In genomic region chr20:32189691-32190607, GRCh38 we compare ENCODE assay signal across 1 cellular context.
TF ChIP-seq lines count a peak whose summit lies in the region.

No MANE protein-coding gene starts in this region.

TF ChIP-seq in H1, 55 proteins besides CTCF, POLR2A, EP300 and RAD21:
- no peak for TF ChIP-seq CHD7 (IDR thresholded peaks at IDR 0.05; ENCODE audit: insufficient replicate concordance, low read length)
- no peak for TF ChIP-seq SP1 (IDR thresholded peaks at IDR 0.05; ENCODE audit: low read depth, low read length)
- no peak; the same call in 1 of the 2 replicates for TF ChIP-seq RBBP5 (IDR thresholded peaks at IDR 0.05; ENCODE audit: borderline replicate concordance, low read depth, low read length)
- no peak for TF ChIP-seq EZH2 (IDR thresholded peaks at IDR 0.05; ENCODE audit: low read depth, low read length, severe bottlenecking)
- TF ChIP-seq CTBP2 (IDR thresholded peaks at IDR 0.05; ENCODE audit: borderline replicate concordance, insufficient read depth, insufficient read length, low read length) = no peak
- no peak for TF ChIP-seq CBX5 (IDR thresholded peaks at IDR 0.05; ENCODE audit: low read depth, low read length)
- peak; percentile 70 for TF ChIP-seq PHF8 (conservative IDR thresholded peaks at IDR 0.05; ENCODE audit: low read depth, low read length)
- TF ChIP-seq CBX8 (IDR thresholded peaks at IDR 0.05; ENCODE audit: borderline replicate concordance, low read depth, low read length) = no peak
- TF ChIP-seq SRF (IDR thresholded peaks at IDR 0.05; ENCODE audit: low read depth, low read length) = no peak
- no peak for TF ChIP-seq RNF2 (IDR thresholded peaks at IDR 0.05; ENCODE audit: borderline replicate concordance, low read depth, low read length, missing control alignments, poor library complexity, severe bottlenecking)
- no peak for TF ChIP-seq RFX5 (IDR thresholded peaks at IDR 0.05; ENCODE audit: borderline replicate concordance, low read depth, low read length)
- TF ChIP-seq YY1 (IDR thresholded peaks at IDR 0.05; ENCODE audit: low read depth, low read length) = peak; percentile 87
- peak; percentile 40; the same call in 1 of the 2 replicates for TF ChIP-seq CHD2 (IDR thresholded peaks at IDR 0.05; ENCODE audit: low read length)
- TF ChIP-seq GABPA (IDR thresholded peaks at IDR 0.05; ENCODE audit: borderline replicate concordance, insufficient read depth, low read length) = no peak
- no peak for TF ChIP-seq ZNF274 (IDR thresholded peaks at IDR 0.05; ENCODE audit: borderline replicate concordance, extremely low read depth, low read length)
- no peak for TF ChIP-seq BRCA1 (IDR thresholded peaks at IDR 0.05; ENCODE audit: low read depth, low read length)
- TF ChIP-seq NRF1 (IDR thresholded peaks at IDR 0.05; ENCODE audit: low read depth, low read length) = no peak
- no peak for TF ChIP-seq KDM5A (IDR thresholded peaks at IDR 0.05; ENCODE audit: low read length)
- TF ChIP-seq E2F6 (IDR thresholded peaks at IDR 0.05) = no peak
- peak; percentile 88 for TF ChIP-seq KDM4A (IDR thresholded peaks at IDR 0.05; ENCODE audit: low read depth, low read length, severe bottlenecking)
- no peak for TF ChIP-seq NANOG (IDR thresholded peaks at IDR 0.05; ENCODE audit: insufficient read depth, low read depth, low read length, poor library complexity, severe bottlenecking)
- no peak for TF ChIP-seq POU5F1 (IDR thresholded peaks at IDR 0.05; ENCODE audit: low read depth, low read length)
- no peak for TF ChIP-seq USF2 (IDR thresholded peaks at IDR 0.05; ENCODE audit: low read length)
- no peak for TF ChIP-seq CHD1 (IDR thresholded peaks at IDR 0.05; ENCODE audit: low read depth, low read length)
- TF ChIP-seq TAF1 (IDR thresholded peaks at IDR 0.05; ENCODE audit: low read depth, low read length) = peak; percentile 80; the same call in 1 of the 2 replicates
- no peak for TF ChIP-seq ATF3 (IDR thresholded peaks at IDR 0.05; ENCODE audit: insufficient read depth, low read depth, low read length)
- no peak for TF ChIP-seq SIRT6 (IDR thresholded peaks at IDR 0.05; ENCODE audit: low read length)
- no peak for TF ChIP-seq KDM1A (IDR thresholded peaks at IDR 0.05; ENCODE audit: borderline replicate concordance, low read length)
- no peak for TF ChIP-seq FOSL1 (IDR thresholded peaks at IDR 0.05; ENCODE audit: insufficient read depth, low read depth, low read length)
- no peak for TF ChIP-seq ATF2 (IDR thresholded peaks at IDR 0.05; ENCODE audit: low read length)
- no peak for TF ChIP-seq MAFK (IDR thresholded peaks at IDR 0.05; ENCODE audit: low read depth, low read length)
- TF ChIP-seq TEAD4 (IDR thresholded peaks at IDR 0.05; ENCODE audit: low read depth, low read length) = no peak
- no peak for TF ChIP-seq GTF2F1 (IDR thresholded peaks at IDR 0.05; ENCODE audit: borderline replicate concordance, low read depth, low read length)
- TF ChIP-seq CEBPB (IDR thresholded peaks at IDR 0.05; ENCODE audit: low read depth, low read length) = no peak
- no peak for TF ChIP-seq SP2 (IDR thresholded peaks at IDR 0.05; ENCODE audit: low read length)
- TF ChIP-seq TAF7 (optimal IDR thresholded peaks at IDR 0.05; ENCODE audit: borderline replicate concordance, low read depth, low read length) = peak; percentile 88
- TF ChIP-seq SIX5 (IDR thresholded peaks at IDR 0.05; ENCODE audit: low read depth, low read length) = no peak
- no peak for TF ChIP-seq SUZ12 (IDR thresholded peaks at IDR 0.05; ENCODE audit: low read length)
- no peak for TF ChIP-seq HDAC6 (IDR thresholded peaks at IDR 0.05; ENCODE audit: low read depth, low read length)
- no peak for TF ChIP-seq TCF12 (IDR thresholded peaks at IDR 0.05; ENCODE audit: low read depth, low read length)
- no peak for TF ChIP-seq HDAC2 (IDR thresholded peaks at IDR 0.05; ENCODE audit: borderline replicate concordance in 1 of 2, low read depth in 2 of 2, low read length in 2 of 2)
- TF ChIP-seq CREB1 (IDR thresholded peaks at IDR 0.05) = no peak
- TF ChIP-seq MAX (IDR thresholded peaks at IDR 0.05) = peak; percentile 11; the same call in 1 of the 2 replicates
- TF ChIP-seq SIN3A (conservative IDR thresholded peaks at IDR 0.05 in 1 of 2, IDR thresholded peaks at IDR 0.05 in 1 of 2; ENCODE audit: low read depth in 1 of 2, low read length in 2 of 2) = no peak; a peak in 1 of 4 replicates
- peak; percentile 75 for TF ChIP-seq TBP (IDR thresholded peaks at IDR 0.05; ENCODE audit: low read depth, low read length)
- TF ChIP-seq BCL11A (IDR thresholded peaks at IDR 0.05; ENCODE audit: low read depth in 2 of 2, low read length in 2 of 2) = no peak
- TF ChIP-seq SP4 (IDR thresholded peaks at IDR 0.05; ENCODE audit: low read length) = no peak; the same call in 1 of the 2 replicates
- TF ChIP-seq EGR1 (IDR thresholded peaks at IDR 0.05; ENCODE audit: borderline replicate concordance, low read depth, low read length) = no peak
- no peak for TF ChIP-seq RXRA (IDR thresholded peaks at IDR 0.05; ENCODE audit: insufficient read depth, low read depth, low read length)
- no peak for TF ChIP-seq SAP30 (IDR thresholded peaks at IDR 0.05; ENCODE audit: insufficient read depth, insufficient replicate concordance, low read length)
- no peak for TF ChIP-seq JUND (IDR thresholded peaks at IDR 0.05; ENCODE audit: low read length)
- peak; percentile 46 for TF ChIP-seq ASH2L (IDR thresholded peaks at IDR 0.05; ENCODE audit: low read length)
- TF ChIP-seq POLR2AphosphoS5 (IDR thresholded peaks at IDR 0.05; ENCODE audit: low read depth, low read length) = peak; percentile 43
- no peak for TF ChIP-seq JUN (IDR thresholded peaks at IDR 0.05; ENCODE audit: low read depth, low read length)
- TF ChIP-seq BACH1 (IDR thresholded peaks at IDR 0.05; ENCODE audit: low read length) = no peak
